8 cellular contexts compared by ENCODE assay signal in genomic region chr1:21935891-21936365, GRCh38. TPM values are rescaled to one million over a fixed set of nuclear protein-coding genes. Genes with fewer than 3 reads are reported as not detected.
A peak's percentile ranks its signal among the peaks of the same experiment; 100 is the strongest.
DNase-seq lines count a peak whose midpoint lies in the region; ATAC-seq and TF ChIP-seq lines count a peak whose summit lies in the region.

No MANE protein-coding gene starts in this region.

- H3K27me3 ChIP-seq in HUES48 (ENCODE audit: control insufficient read depth, insufficient read depth, low read length) (no peaks in the 10 kb centered on the region; the same call in 1 of the 2 replicates), spleen (replicated peaks in 1 of 7) (peaks cover 0 to 23% (median 0%) of the 10 kb centered on the region in 7 donors)

- ATAC-seq in activated naive CD8-positive, alpha-beta T cell treated with anti-CD3 and anti-CD28 coated beads, Interleukin-2, amount 50 U/mL, for 24 hours: no peak
- ATAC-seq in GM21737 (IDR thresholded peaks at IDR 0.05; ENCODE audit: unreplicated experiment): no peak

- peak overlapping the region; percentile 65 for H3K4me3 Mint-ChIP-seq in activated naive CD8-positive, alpha-beta T cell treated with anti-CD3 and anti-CD28 coated beads, Interleukin-2, amount 50 U/mL, for 24 hours
- H3K4me3 Mint-ChIP-seq in immature natural killer cell: peak overlapping the region in 4 of 5 donors; percentile 10 to 59 (median 36)

- H3K9ac ChIP-seq in HUES48 (ENCODE audit: low read depth, low read length): peak overlapping the region; percentile 51

- no peak overlapping the region for H3K27ac Mint-ChIP-seq in activated naive CD8-positive, alpha-beta T cell treated with anti-CD3 and anti-CD28 coated beads, Interleukin-2, amount 50 U/mL, for 24 hours
- no peak overlapping the region for H3K27ac Mint-ChIP-seq in immature natural killer cell

- H3K27me3 Mint-ChIP-seq in activated naive CD8-positive, alpha-beta T cell treated with anti-CD3 and anti-CD28 coated beads, Interleukin-2, amount 50 U/mL, for 24 hours: peaks cover 15% of the 10 kb centered on the region
- peaks cover 1 to 17% (median 2%) of the 10 kb centered on the region in 3 donors for H3K27me3 Mint-ChIP-seq in immature natural killer cell (ENCODE audit: low read depth in 3 of 3)

- TF ChIP-seq CTCF in spleen (IDR thresholded peaks at IDR 0.05 in 8 of 11, conservative IDR thresholded peaks at IDR 0.05 in 3 of 11): no peak

- no peaks in the 10 kb centered on the region for H3K36me3 Mint-ChIP-seq in activated naive CD8-positive, alpha-beta T cell treated with anti-CD3 and anti-CD28 coated beads, Interleukin-2, amount 50 U/mL, for 24 hours (ENCODE audit: low read depth)
- H3K36me3 Mint-ChIP-seq in immature natural killer cell: no peaks in the 10 kb centered on the region

- 0 out of 2 replicates have a peak, but pooled peaks cover 2% of the 10 kb centered on the region for H3K36me3 ChIP-seq in HUES48 (ENCODE audit: control insufficient read depth, insufficient read depth, low read length)
- H3K36me3 ChIP-seq in spleen: no peaks in the 10 kb centered on the region

- DNase-seq in activated naive CD8-positive, alpha-beta T cell treated with anti-CD3 and anti-CD28 coated beads, Interleukin-2, amount 50 U/mL, for 24 hours: no peak
- DNase-seq in immature natural killer cell (no peak), spleen (no peak), NCI-H1048 (lab: John Stamatoyannopoulos, UW) (no peak), posterior cingulate gyrus (no peak), AG20443 (ENCODE audit: low spot score) (no peak)

- H3K4me3 ChIP-seq in HUES48 (ENCODE audit: low read depth, low read length) (peak overlapping the region; percentile 78), spleen (peak overlapping the region; percentile 40 to 81 (median 56))

- H3K9me3 ChIP-seq in HUES48 (ENCODE audit: control insufficient read depth, insufficient read depth, low read length) (no peaks in the 10 kb centered on the region), spleen (no peaks in the 10 kb centered on the region)

- peaks cover 22% of the 10 kb centered on the region for H3K4me1 Mint-ChIP-seq in activated naive CD8-positive, alpha-beta T cell treated with anti-CD3 and anti-CD28 coated beads, Interleukin-2, amount 50 U/mL, for 24 hours
- peaks cover 7 to 11% of the 10 kb centered on the region in 2 donors for H3K4me1 Mint-ChIP-seq in immature natural killer cell

- peak overlapping the region; percentile 42 for H3K27ac ChIP-seq in HUES48 (ENCODE audit: low read depth, low read length)
- H3K27ac ChIP-seq in spleen: peak overlapping the region in 6 of 8 donors; percentile 46 to 81 (median 76)

- TF ChIP-seq POLR2A in spleen (IDR thresholded peaks at IDR 0.05): no peak

- intact Hi-C loops in spleen (cut with DNase I; ENCODE audit: low total_unique reads) (no loop called here), posterior cingulate gyrus (cut with DNase I) (loop anchor here (5.0 kb wide), 1 partner anchor 154 kb away; the partner anchor contains the start of gene USP48)

- no peaks in the 10 kb centered on the region for H3K9me3 Mint-ChIP-seq in activated naive CD8-positive, alpha-beta T cell treated with anti-CD3 and anti-CD28 coated beads, Interleukin-2, amount 50 U/mL, for 24 hours
- H3K9me3 Mint-ChIP-seq in immature natural killer cell: peaks cover 0 to 1% (median 0%) of the 10 kb centered on the region in 6 donors

- 35 to 44% (median 39%) methylated on average over 7 to 8 of the region's 8 CpGs for WGBS in spleen, 5 donors

- peaks cover 42% of the 10 kb centered on the region for H3K4me1 ChIP-seq in HUES48 (ENCODE audit: control insufficient read depth, insufficient read depth, low read length)
- peaks cover 20 to 92% (median 67%) of the 10 kb centered on the region in 6 donors for H3K4me1 ChIP-seq in spleen

RNA-seq across cellular contexts. Expression of gene HSPG2, which starts 1.2 kb away (rescaled TPM):
- polyA plus RNA-seq in immature natural killer cell (under 1 TPM in 1 of 3 donors, not detected in 2; 0.19 TPM), spleen (10 to 100 TPM; 14.4 to 63.5 (median 15.0) TPM)
- total RNA-seq in spleen: 100 to 1,000 TPM in 6 of 7 donors, 10 to 100 TPM in 1; 69.7 to 395 (median 178) TPM

RNA-seq across cellular contexts. Expression of gene CELA3B, which starts 40.9 kb away (rescaled TPM):
- polyA plus RNA-seq in immature natural killer cell (not detected), spleen (under 1 TPM; 0.08 to 0.38 (median 0.24) TPM)
- total RNA-seq in spleen: 1 to 10 TPM in 2 of 7 donors, under 1 TPM in 1, not detected in 4; 0.60 to 1.8 (median 1.3) TPM

Comparison
In these comparisons a context has a peak if more than half of its experiments do, and no peak if none do; other contexts are left out.
1. RNA of gene HSPG2, which starts 1.2 kb away (polyA plus RNA-seq): 14.4 to 63.5 TPM in spleen; 0.19 TPM in immature natural killer cell; every median in the first group is over 10 times any median in the second.